In the genomic region with DNA sequence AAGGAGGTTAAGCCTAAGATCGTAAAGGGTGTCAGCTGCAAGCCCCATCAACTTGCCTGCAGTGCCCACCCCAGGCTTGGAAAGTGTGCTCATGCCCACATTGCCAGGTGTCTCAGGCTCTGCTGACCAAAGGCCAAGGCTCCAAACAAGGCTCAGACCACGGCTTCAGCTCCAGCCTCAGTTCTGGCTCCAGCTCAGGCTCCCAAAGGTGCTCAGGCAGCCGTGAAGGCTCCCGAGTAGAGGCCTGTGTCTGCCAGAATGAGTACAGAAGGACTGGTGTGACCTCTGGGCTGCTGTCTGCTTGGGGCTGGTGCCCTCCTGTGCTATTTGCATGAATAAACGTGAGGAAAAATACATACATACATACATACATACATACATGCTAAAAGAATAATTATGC, we compare ENCODE assay signal across 19 cellular contexts.
"Had no signal": no experiment of that assay in that cellular context is flagged by ENCODE, and none has a peak within 500 bp of the region (broad histone marks: within the 10 kb centered on the region; RNA-seq: fewer than 3 reads in every experiment).

No MANE protein-coding gene starts in this region.

- H3K27me3 ChIP-seq: cardiac muscle cell, esophagus squamous epithelium, stomach had no signal

- DNase-seq: activated CD4-positive, alpha-beta T cell treated with anti-CD3 and anti-CD28 coated beads for 1 hour; activated gamma-delta T cell treated with Interleukin-2 at 50 U/mL for 16 hours; effector memory CD4-positive, alpha-beta T cell; esophagus squamous epithelium; foreskin melanocyte; hypothalamus; stimulated activated CD4-positive, alpha-beta T cell treated with anti-CD3 and anti-CD28 coated beads, Interleukin-4, amount 100 ng/mL, for 1 hour; stomach; SW 1271; T-helper 2 cell had no signal

- H3K9me3 Mint-ChIP-seq: dendritic cell treated with granulocyte-macrophage colony-stimulating factor and Interleukin-4, amounts not matched to agents 40 ng/mL and 50 ng/mL, for 4 days had no signal

- H3K4me3 ChIP-seq: cardiac muscle cell, esophagus squamous epithelium, skin epidermis, stomach had no signal

- H3K9me3 ChIP-seq: esophagus squamous epithelium, stomach had no signal

- ATAC-seq: left lobe of liver had no signal

- H3K4me1 ChIP-seq: esophagus squamous epithelium, stomach had no signal

- H3K27ac ChIP-seq: cardiac muscle cell, esophagus squamous epithelium, skin epidermis, stomach, VCaP had no signal

- H3K36me3 ChIP-seq: cardiac muscle cell, esophagus squamous epithelium, stomach had no signal

- H3K4me3 Mint-ChIP-seq: activated naive CD8-positive, alpha-beta T cell; dendritic cell treated with granulocyte-macrophage colony-stimulating factor and Interleukin-4, amounts not matched to agents 40 ng/mL and 50 ng/mL, for 4 days; type B pancreatic cell had no signal

- H3K27ac Mint-ChIP-seq: activated naive CD8-positive, alpha-beta T cell; dendritic cell treated with granulocyte-macrophage colony-stimulating factor and Interleukin-4, amounts not matched to agents 40 ng/mL and 50 ng/mL, for 4 days; progenitor cell of endocrine pancreas; type B pancreatic cell had no signal

- H3K27me3 Mint-ChIP-seq: activated naive CD8-positive, alpha-beta T cell; type B pancreatic cell had no signal

- H3K36me3 Mint-ChIP-seq: activated naive CD8-positive, alpha-beta T cell; type B pancreatic cell had no signal

- FAIRE-seq: keratinocyte had no signal
